Comparison of ENCODE assay signal across 15 cellular contexts in genomic region chr3:45777111-45777752, GRCh38. TPM values are rescaled to one million over a fixed set of nuclear protein-coding genes. Genes with fewer than 3 reads are reported as not detected.
A peak's percentile ranks its signal among the peaks of the same experiment; 100 is the strongest.
DNase-seq lines count a peak whose midpoint lies in the region; ATAC-seq and TF ChIP-seq lines count a peak whose summit lies in the region.
"Had no signal": no experiment of that assay in that cellular context is flagged by ENCODE, and none has a peak within 500 bp of the region (broad histone marks: within the 10 kb centered on the region; RNA-seq: fewer than 3 reads in every experiment).

No MANE protein-coding gene starts in this region.

- H4K91ac ChIP-seq in H9 (ENCODE audit: insufficient read length, low read depth, low read length): no peak overlapping the region
- H4K91ac ChIP-seq in IMR-90 (ENCODE audit: insufficient read depth, low read depth, low read length): no peak overlapping the region

- H3K27me3 ChIP-seq in H9 (ENCODE audit: insufficient read depth, low read length): 0 out of 2 replicates have a peak, but pooled peaks cover 2% of the 10 kb centered on the region
- H3K27me3 ChIP-seq in IMR-90 (ENCODE audit: control insufficient read depth, insufficient read depth, low read length): peaks cover 79% of the 10 kb centered on the region
- peaks cover 0 to 7% (median 0%) of the 10 kb centered on the region in 3 donors for H3K27me3 ChIP-seq in stomach

- H2BK15ac ChIP-seq in H9 (ENCODE audit: low read depth, low read length) (no peak overlapping the region), IMR-90 (ENCODE audit: low read depth, low read length) (no peak overlapping the region)

- no peaks in the 10 kb centered on the region for H3K23me2 ChIP-seq in H9 (ENCODE audit: insufficient read length, low read depth, low read length, poor library complexity, severe bottlenecking)

- H3K36me3 Mint-ChIP-seq in H9 (ENCODE audit: insufficient read depth in 1 of 3, low read depth in 3 of 3): no peaks in the 10 kb centered on the region; a peak in 1 of 7 replicates
- H3K36me3 Mint-ChIP-seq: CD14-positive monocyte; CD8-positive, alpha-beta T cell; IgD-negative memory B cell had no signal

- H3K79me2 ChIP-seq in H9 (ENCODE audit: insufficient read depth, low read length): no peaks in the 10 kb centered on the region

- H2BK12ac ChIP-seq in H9 (ENCODE audit: insufficient read length, low read depth, low read length): no peak overlapping the region

- DNase-seq in H9 (peak; percentile 18), IMR-90 (no peak), islet precursor cell (peak; percentile 36), stomach (peak; percentile 7), pons (ENCODE audit: low spot score) (no peak), NAMALWA (ENCODE audit: low spot score) (no peak)
- DNase-seq: CD8-positive, alpha-beta T cell; DND-41; GDM1 had no signal

- H3K27ac ChIP-seq in H9 (ENCODE audit: insufficient read length, low read depth, low read length) (no peak overlapping the region), IMR-90 (ENCODE audit: insufficient read depth, low read length) (no peak overlapping the region), stomach (no peak overlapping the region)
- H3K27ac ChIP-seq: A549 had no signal

- H3K27me3 Mint-ChIP-seq in H9 (ENCODE audit: low read depth): no peaks in the 10 kb centered on the region; the same call in 1 of the 2 replicates
- H3K27me3 Mint-ChIP-seq: IgD-negative memory B cell had no signal

- no peak overlapping the region for H3K23ac ChIP-seq in H9 (ENCODE audit: insufficient read length, low read depth, low read length)
- no peak overlapping the region for H3K23ac ChIP-seq in IMR-90 (ENCODE audit: low read depth, low read length)

- H2BK5ac ChIP-seq in H9 (ENCODE audit: insufficient read length, low read length) (no peak overlapping the region), IMR-90 (ENCODE audit: low read depth, low read length, poor library complexity, severe bottlenecking) (no peak overlapping the region)

- no peak overlapping the region for H3K56ac ChIP-seq in H9 (ENCODE audit: insufficient read length, low read depth, low read length)
- no peak overlapping the region for H3K56ac ChIP-seq in IMR-90 (ENCODE audit: extremely low read depth, insufficient read depth, low read length)

- no peak for TF ChIP-seq EP300 in stomach (IDR thresholded peaks at IDR 0.05)

- no peak overlapping the region for H3K4ac ChIP-seq in H9 (ENCODE audit: low read depth, low read length)
- H3K4ac ChIP-seq in IMR-90 (ENCODE audit: low read depth, low read length): no peak overlapping the region

- no peak overlapping the region; the same call in 1 of the 2 replicates for H3K14ac ChIP-seq in H9 (ENCODE audit: insufficient read depth, low read length)
- no peak overlapping the region for H3K14ac ChIP-seq in IMR-90 (replicated peaks; ENCODE audit: low read depth, low read length)

- BruUV-seq in IMR-90 (replicated peaks; lab: Mats Ljungman, UMichigan): no TSS peak

- intact Hi-C loops in IMR-90 (cut with micrococcal nuclease) (no loop called here), stomach (cut with DNase I; ENCODE audit: low total_unique reads) (no loop called here)

- H3K9me3 Mint-ChIP-seq in H9: no peaks in the 10 kb centered on the region; a peak in 1 of 5 replicates
- H3K9me3 Mint-ChIP-seq: CD14-positive monocyte; CD8-positive, alpha-beta T cell; IgD-negative memory B cell had no signal

- POLR2A ChIA-PET in IMR-90 (lab: Charles Lee; ENCODE audit: unreplicated experiment): no interaction called here

- CTCF ChIA-PET in IMR-90 (lab: Yijun Ruan, JAX): no interaction called here

- no peak overlapping the region for H3T11ph ChIP-seq in H9 (ENCODE audit: low read length)

- TF ChIP-seq POLR2A in IMR-90 (IDR thresholded peaks at IDR 0.05; ENCODE audit: low read depth, low read length): no peak
- no peak for TF ChIP-seq POLR2A in stomach (IDR thresholded peaks at IDR 0.05)

- H3K9ac ChIP-seq in H9 (ENCODE audit: extremely low read depth, insufficient read length, low read length) (no peak overlapping the region), IMR-90 (ENCODE audit: low read depth, low read length) (no peak overlapping the region)

- H3K9me3 ChIP-seq in H9 (ENCODE audit: control insufficient read depth, low read depth, low read length): no peaks in the 10 kb centered on the region
- peaks cover 5% of the 10 kb centered on the region; the same call in 1 of the 2 replicates for H3K9me3 ChIP-seq in IMR-90 (ENCODE audit: control insufficient read depth, insufficient read depth, low read length)
- no peaks in the 10 kb centered on the region for H3K9me3 ChIP-seq in stomach
- H3K9me3 ChIP-seq: A549 had no signal

- H3K79me1 ChIP-seq in H9 (ENCODE audit: insufficient read depth, low read depth, low read length, poor library complexity, severe bottlenecking) (no peaks in the 10 kb centered on the region), IMR-90 (ENCODE audit: low read depth in 1 of 2, low read length in 2 of 2) (no peaks in the 10 kb centered on the region)

- H4K20me1 ChIP-seq in H9 (ENCODE audit: control insufficient read depth, insufficient read depth, insufficient read length) (no peaks in the 10 kb centered on the region), IMR-90 (ENCODE audit: insufficient read depth, low read length) (no peaks in the 10 kb centered on the region)

- peaks cover 17 to 20% of the 10 kb centered on the region in 2 experiments for H3K4me1 Mint-ChIP-seq in H9
- H3K4me1 Mint-ChIP-seq: CD14-positive monocyte, IgD-negative memory B cell had no signal

- no peak for TF ChIP-seq CTCF in H9 (conservative IDR thresholded peaks at IDR 0.05)
- TF ChIP-seq CTCF in IMR-90 (conservative IDR thresholded peaks at IDR 0.05; ENCODE audit: low read depth, low read length): no peak
- TF ChIP-seq CTCF in stomach (IDR thresholded peaks at IDR 0.05): no peak

- no peaks in the 10 kb centered on the region for H3K9me1 ChIP-seq in IMR-90 (ENCODE audit: insufficient read depth, low read length)

- no peak overlapping the region for H3K27ac Mint-ChIP-seq in H9
- H3K27ac Mint-ChIP-seq: CD8-positive, alpha-beta T cell; IgD-negative memory B cell had no signal

- dilution Hi-C loops in IMR-90 (cut with HindIII; ENCODE audit: low sequenced_read_pairs, unreplicated experiment): no loop called here

- WGBS in H9 (ENCODE audit: extremely low coverage, insufficient read length, low lambda C conversion rate): no CpG with 5 or more reads among the region's 8 CpGs
- WGBS in IMR-90 (ENCODE audit: extremely low coverage in 2 of 2, insufficient read length in 1 of 2), 2 experiments: no CpG with 5 or more reads among the region's 8 CpGs
- 90 to 92% (median 91%) methylated on average over 7 to 8 of the region's 8 CpGs for WGBS in stomach, 5 donors

- H3K4me3 Mint-ChIP-seq in H9: no peak overlapping the region
- H3K4me3 Mint-ChIP-seq: CD14-positive monocyte; CD8-positive, alpha-beta T cell had no signal

- no peak overlapping the region for H2BK20ac ChIP-seq in H9 (ENCODE audit: low read depth, low read length, poor library complexity, severe bottlenecking)
- H2BK20ac ChIP-seq in IMR-90 (ENCODE audit: low read depth, low read length): no peak overlapping the region

- H3K4me3 ChIP-seq in IMR-90 (ENCODE audit: insufficient read depth, low read depth, low read length): no peak overlapping the region
- H3K4me3 ChIP-seq in stomach: no peak overlapping the region
- H3K4me3 ChIP-seq: A549 had no signal

- no peaks in the 10 kb centered on the region for H3K36me3 ChIP-seq in IMR-90 (ENCODE audit: control insufficient read depth, insufficient read depth, low read length)
- H3K36me3 ChIP-seq in stomach: no peaks in the 10 kb centered on the region

- H2AK5ac ChIP-seq in H9 (ENCODE audit: insufficient read length, low read length): no peak overlapping the region
- no peak overlapping the region for H2AK5ac ChIP-seq in IMR-90 (ENCODE audit: low read depth, low read length)

- H4K5ac ChIP-seq in H9 (ENCODE audit: insufficient read length, low read depth, low read length) (no peak overlapping the region), IMR-90 (ENCODE audit: low read depth, low read length) (no peak overlapping the region)

- H2BK120ac ChIP-seq in H9 (ENCODE audit: low read depth, low read length, poor library complexity, severe bottlenecking) (no peak overlapping the region), IMR-90 (ENCODE audit: low read depth, low read length) (no peak overlapping the region)

- H3K18ac ChIP-seq in H9 (ENCODE audit: insufficient read length, low read depth, low read length): no peak overlapping the region
- H3K18ac ChIP-seq in IMR-90 (ENCODE audit: low read depth, low read length): no peak overlapping the region

- H3K4me1 ChIP-seq in H9 (ENCODE audit: insufficient read depth, low read length): no peaks in the 10 kb centered on the region
- no peaks in the 10 kb centered on the region for H3K4me1 ChIP-seq in IMR-90 (ENCODE audit: control insufficient read depth, insufficient read depth, low read length)
- peaks cover 0 to 10% (median 4%) of the 10 kb centered on the region in 4 donors for H3K4me1 ChIP-seq in stomach
- H3K4me1 ChIP-seq: A549 had no signal

- H2AFZ ChIP-seq in H9 (ENCODE audit: low read length) (no peak overlapping the region), IMR-90 (replicated peaks; ENCODE audit: low read length, poor library complexity) (no peak overlapping the region)

- TF ChIP-seq RAD21 in IMR-90 (IDR thresholded peaks at IDR 0.05; ENCODE audit: low read length): no peak

- no peak overlapping the region for H4K8ac ChIP-seq in H9 (replicated peaks; ENCODE audit: insufficient read length, low read depth, low read length)
- no peak overlapping the region for H4K8ac ChIP-seq in IMR-90 (ENCODE audit: low read depth in 2 of 2, low read length in 2 of 2)

- in situ Hi-C loops in IMR-90 (cut with MboI; ENCODE audit: low sequenced_read_pairs): no loop called here

- H3K4me2 ChIP-seq in H9 (ENCODE audit: insufficient read depth, insufficient read length, low read length): no peak overlapping the region
- no peak overlapping the region for H3K4me2 ChIP-seq in IMR-90 (ENCODE audit: low read depth, low read length)
- H3K4me2 ChIP-seq: A549 had no signal

- ATAC-seq in IMR-90 (ENCODE audit: low read depth) (no peak), HG03045 (IDR thresholded peaks at IDR 0.05; ENCODE audit: unreplicated experiment) (no peak)
- ATAC-seq: A549; CD8-positive, alpha-beta T cell had no signal

- peak overlapping the region; percentile 58 for H2AK9ac ChIP-seq in IMR-90 (replicated peaks; ENCODE audit: low read depth, low read length, poor library complexity)

RNA-seq across cellular contexts. Expression of gene SLC6A20, which starts 19.1 kb away (rescaled TPM):
- 0.09 and 0.20 TPM in 2 replicates for total RNA-seq in H9 (2021)
- not detected in 2 replicates for total RNA-seq in IMR-90 (2012; rRNA removed)
- not detected in 2 replicates for polyA plus RNA-seq in IMR-90 (2012; rRNA removed)
- polyA plus RNA-seq in IMR-90 (2012; cell fraction: cytosol; rRNA removed): not detected in 2 replicates
- not detected in 2 replicates for polyA plus RNA-seq in IMR-90 (2012; cell fraction: nucleus; rRNA removed; ENCODE audit: low replicate concordance)
- total RNA-seq in stomach: under 1 TPM in 3 of 5 donors, not detected in 2; 0.14 to 0.73 (median 0.58) TPM
- 1 to 10 TPM in 1 of 3 donors, under 1 TPM in 1, not detected in 1; 0.10 to 2.6 TPM for polyA plus RNA-seq in stomach
- total RNA-seq: H4 had no signal
- polyA plus RNA-seq: A549, BJ, CD14-positive monocyte had no signal

Comparison
In these comparisons a context has a peak if more than half of its experiments do, and no peak if none do; other contexts are left out.
1. DNase-seq: peak in H9 (single experiment), islet precursor cell (single experiment) and stomach (single experiment); none in IMR-90 (single experiment), pons (single experiment) and NAMALWA (single experiment).